ENCODE assay signal across 20 cellular contexts in the genomic region with DNA sequence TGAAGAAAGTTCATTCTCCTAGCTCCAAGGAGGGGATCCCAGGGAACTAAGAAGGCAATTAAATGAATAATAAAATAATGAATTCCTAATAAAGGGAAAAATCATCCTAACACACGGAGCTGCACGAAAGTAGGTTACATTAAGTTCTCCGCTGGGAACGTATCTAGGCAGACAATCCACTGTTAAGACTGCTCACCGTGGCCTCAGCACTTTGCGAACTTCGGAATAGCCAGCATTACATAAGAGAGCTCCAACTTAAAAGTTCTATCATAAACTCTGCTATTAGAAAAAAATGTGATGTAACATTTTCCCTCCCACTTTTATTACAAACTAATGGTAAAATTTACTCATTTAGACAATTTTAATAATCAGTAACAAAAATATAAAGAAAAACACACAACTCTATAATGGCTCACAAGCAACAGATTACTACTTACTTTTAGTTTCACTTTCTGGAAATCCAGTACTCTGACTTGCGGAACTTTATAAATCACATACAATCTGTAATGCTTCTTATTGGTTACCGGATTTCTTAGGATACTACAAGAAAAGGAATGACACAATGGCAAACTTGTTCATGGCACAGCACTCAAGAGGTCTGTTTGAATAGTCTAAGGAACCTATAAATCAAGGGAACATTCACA. TPM values are rescaled to one million over a fixed set of nuclear protein-coding genes. Genes with fewer than 3 reads are reported as not detected.
A peak's percentile ranks its signal among the peaks of the same experiment; 100 is the strongest.
DNase-seq lines count a peak whose midpoint lies in the region; ATAC-seq, FAIRE-seq and TF ChIP-seq lines count a peak whose summit lies in the region.
"Had no signal": no experiment of that assay in that cellular context is flagged by ENCODE, and none has a peak within 500 bp of the region (broad histone marks: within the 10 kb centered on the region; RNA-seq: fewer than 3 reads in every experiment).

No MANE protein-coding gene starts in this region.

- H3K4me3 Mint-ChIP-seq in T-helper 1 cell treated with Interleukin-12 subunit alpha and Interleukin-12 subunit beta and Interleukin-4 antibody, amounts not matched to agents 30 μg/mL and 1 μg/mL, for 36 hours, result no peak overlapping the region
- H3K4me3 Mint-ChIP-seq in activated naive CD4-positive, alpha-beta T cell treated with anti-CD3 and anti-CD28 coated beads for 36 hours, result no peak overlapping the region
- no peak overlapping the region for H3K4me3 Mint-ChIP-seq in activated naive CD8-positive, alpha-beta T cell treated with anti-CD3 and anti-CD28 coated beads, Interleukin-2, amount 50 U/mL, for 24 hours
- H3K4me3 Mint-ChIP-seq: CD8-positive, alpha-beta T cell had no signal

- WGBS in small intestine, 3 donors, result 46 to 71% (median 57%) methylated on average over 9 of the region's 9 CpGs
- WGBS in transverse colon (ENCODE audit: low coverage in 1 of 2), 2 donors, result 84% methylated on average over 7 to 9 of the region's 9 CpGs

- TF ChIP-seq CTCF in transverse colon (IDR thresholded peaks at IDR 0.05), result no peak

- no peaks in the 10 kb centered on the region for H3K27me3 Mint-ChIP-seq in T-helper 1 cell treated with Interleukin-12 subunit alpha and Interleukin-12 subunit beta and Interleukin-4 antibody, amounts not matched to agents 30 μg/mL and 1 μg/mL, for 36 hours (ENCODE audit: low read depth)
- H3K27me3 Mint-ChIP-seq in activated naive CD4-positive, alpha-beta T cell treated with anti-CD3 and anti-CD28 coated beads for 36 hours (ENCODE audit: low read depth), result no peaks in the 10 kb centered on the region
- H3K27me3 Mint-ChIP-seq in activated naive CD8-positive, alpha-beta T cell treated with anti-CD3 and anti-CD28 coated beads, Interleukin-2, amount 50 U/mL, for 24 hours, result no peaks in the 10 kb centered on the region

- H3K27ac ChIP-seq in small intestine (ENCODE audit: low read depth in 1 of 2, low read length in 1 of 2), result peak overlapping the region in 1 of 2 donors; percentile 68
- no peak overlapping the region for H3K27ac ChIP-seq in transverse colon
- H3K27ac ChIP-seq: 22Rv1 had no signal

- CTCF ChIA-PET in activated naive CD4-positive, alpha-beta T cell treated with anti-CD3 and anti-CD28 coated beads for 36 hours (lab: Charles Lee), result no interaction called here

- H3K9me3 ChIP-seq in small intestine (ENCODE audit: control insufficient read depth, low read depth) (no peaks in the 10 kb centered on the region), transverse colon (no peaks in the 10 kb centered on the region)
- H3K9me3 ChIP-seq: BE2C had no signal

- H3K27ac Mint-ChIP-seq in T-helper 1 cell treated with Interleukin-12 subunit alpha and Interleukin-12 subunit beta and Interleukin-4 antibody, amounts not matched to agents 30 μg/mL and 1 μg/mL, for 36 hours, result peak overlapping the region; percentile 67
- peak overlapping the region; percentile 65 for H3K27ac Mint-ChIP-seq in activated naive CD4-positive, alpha-beta T cell treated with anti-CD3 and anti-CD28 coated beads for 36 hours
- peak overlapping the region; percentile 49 for H3K27ac Mint-ChIP-seq in activated naive CD8-positive, alpha-beta T cell treated with anti-CD3 and anti-CD28 coated beads, Interleukin-2, amount 50 U/mL, for 24 hours

- H3K27me3 ChIP-seq in small intestine (ENCODE audit: control insufficient read depth in 2 of 2, insufficient read depth in 2 of 2, low read length in 2 of 2) (no peaks in the 10 kb centered on the region), transverse colon (no peaks in the 10 kb centered on the region)
- H3K27me3 ChIP-seq: BE2C had no signal

- no peak for TF ChIP-seq POLR2A in transverse colon (IDR thresholded peaks at IDR 0.05)

- DNase-seq in T-helper 1 cell (no peak), small intestine (peak; percentile 39), transverse colon (no peak)
- DNase-seq in activated naive CD4-positive, alpha-beta T cell treated with anti-CD3 and anti-CD28 coated beads for 36 hours, result no peak
- DNase-seq in activated naive CD4-positive, alpha-beta T cell (lab: John Stamatoyannopoulos, UW), result no peak
- no peak for DNase-seq in activated naive CD8-positive, alpha-beta T cell treated with anti-CD3 and anti-CD28 coated beads, Interleukin-2, amount 50 U/mL, for 24 hours
- DNase-seq: BE2C; CD8-positive, alpha-beta T cell; H7; IMR-90; Kasumi-1; MM.1S; NCI-H1105; NCI-H1694 treated with DMSO at 0.1 percent for 48 hours; NCI-H2107; NCI-H226; NCI-H524 treated with DMSO at 0.1 percent for 48 hours had no signal

- peaks cover 22% of the 10 kb centered on the region for H3K4me1 Mint-ChIP-seq in T-helper 1 cell treated with Interleukin-12 subunit alpha and Interleukin-12 subunit beta and Interleukin-4 antibody, amounts not matched to agents 30 μg/mL and 1 μg/mL, for 36 hours (ENCODE audit: low read depth)
- peaks cover 36% of the 10 kb centered on the region for H3K4me1 Mint-ChIP-seq in activated naive CD4-positive, alpha-beta T cell treated with anti-CD3 and anti-CD28 coated beads for 36 hours (ENCODE audit: low read depth)
- peaks cover 31% of the 10 kb centered on the region for H3K4me1 Mint-ChIP-seq in activated naive CD8-positive, alpha-beta T cell treated with anti-CD3 and anti-CD28 coated beads, Interleukin-2, amount 50 U/mL, for 24 hours

- H3K36me3 ChIP-seq in small intestine (ENCODE audit: control insufficient read depth in 2 of 2, insufficient read depth in 2 of 2, low read length in 2 of 2) (peaks cover 6 to 24% of the 10 kb centered on the region in 2 donors), transverse colon (peaks cover 0 to 51% (median 24%) of the 10 kb centered on the region in 4 donors)

- TF ChIP-seq EP300 in transverse colon (IDR thresholded peaks at IDR 0.05; ENCODE audit: low read depth), result no peak

- intact Hi-C loops in activated naive CD4-positive, alpha-beta T cell treated with anti-CD3 and anti-CD28 coated beads for 36 hours (cut with micrococcal nuclease), result no loop called here
- intact Hi-C loops in transverse colon (cut with DNase I; ENCODE audit: low total_unique reads), result no loop called here

- H3K36me3 Mint-ChIP-seq in T-helper 1 cell treated with Interleukin-12 subunit alpha and Interleukin-12 subunit beta and Interleukin-4 antibody, amounts not matched to agents 30 μg/mL and 1 μg/mL, for 36 hours (ENCODE audit: low read depth), result peaks cover 71% of the 10 kb centered on the region
- H3K36me3 Mint-ChIP-seq in activated naive CD4-positive, alpha-beta T cell treated with anti-CD3 and anti-CD28 coated beads for 36 hours (ENCODE audit: low read depth), result peaks cover 57% of the 10 kb centered on the region
- H3K36me3 Mint-ChIP-seq in activated naive CD8-positive, alpha-beta T cell treated with anti-CD3 and anti-CD28 coated beads, Interleukin-2, amount 50 U/mL, for 24 hours (ENCODE audit: low read depth), result peaks cover 79% of the 10 kb centered on the region

- in situ Hi-C loops in transverse colon (cut with MboI; ENCODE audit: low pct_ligation_motif_present in 1 of 4, low pct_unique_long_range_greater_than_20kb in 1 of 4, low sequenced_read_pairs in 3 of 4), result no loop called here

- H3K9me3 Mint-ChIP-seq in T-helper 1 cell treated with Interleukin-12 subunit alpha and Interleukin-12 subunit beta and Interleukin-4 antibody, amounts not matched to agents 30 μg/mL and 1 μg/mL, for 36 hours, result no peaks in the 10 kb centered on the region
- H3K9me3 Mint-ChIP-seq in activated naive CD4-positive, alpha-beta T cell treated with anti-CD3 and anti-CD28 coated beads for 36 hours, result no peaks in the 10 kb centered on the region
- no peaks in the 10 kb centered on the region for H3K9me3 Mint-ChIP-seq in activated naive CD8-positive, alpha-beta T cell treated with anti-CD3 and anti-CD28 coated beads, Interleukin-2, amount 50 U/mL, for 24 hours
- H3K9me3 Mint-ChIP-seq: CD8-positive, alpha-beta T cell had no signal

- peak overlapping the region in 1 of 2 donors; percentile 11 for H3K4me3 ChIP-seq in small intestine (ENCODE audit: low read depth in 1 of 2, low read length in 2 of 2)
- H3K4me3 ChIP-seq in transverse colon, result no peak overlapping the region

- no peak for ATAC-seq in activated naive CD8-positive, alpha-beta T cell treated with anti-CD3 and anti-CD28 coated beads, Interleukin-2, amount 50 U/mL, for 24 hours
- no peak for ATAC-seq in HG03280 (IDR thresholded peaks at IDR 0.05; ENCODE audit: unreplicated experiment)
- ATAC-seq: CD8-positive, alpha-beta T cell had no signal

- peak; percentile 80 for FAIRE-seq in small intestine (lab: Jason Lieb, UNC)

- H3K4me1 ChIP-seq in small intestine (ENCODE audit: control insufficient read depth in 2 of 2, insufficient read depth in 1 of 2, low read depth in 1 of 2, low read length in 1 of 2), result peaks cover 0 to 4% of the 10 kb centered on the region in 2 donors
- H3K4me1 ChIP-seq in transverse colon, result peaks cover 0 to 16% (median 4%) of the 10 kb centered on the region in 4 donors
- H3K4me1 ChIP-seq: BE2C had no signal

RNA-seq across cellular contexts. Expression of gene SNRPA1, which starts 8.5 kb away (rescaled TPM):
- total RNA-seq in activated naive CD4-positive, alpha-beta T cell treated with anti-CD3 and anti-CD28 coated beads for 36 hours, result 100 to 1,000 TPM; 205 to 212 TPM
- 10 to 100 TPM; 72.1 to 82.7 (median 74.3) TPM for polyA plus RNA-seq in small intestine
- total RNA-seq in transverse colon, result 10 to 100 TPM in 3 of 4 donors, 1 to 10 TPM in 1; 7.8 to 54.0 (median 25.8) TPM

RNA-seq across cellular contexts. Expression of gene SELENOS, which starts 9.3 kb away (rescaled TPM):
- 10 to 100 TPM; 13.1 to 15.3 TPM for total RNA-seq in activated naive CD4-positive, alpha-beta T cell treated with anti-CD3 and anti-CD28 coated beads for 36 hours
- polyA plus RNA-seq in small intestine, result 100 to 1,000 TPM; 123 to 148 (median 142) TPM
- 100 to 1,000 TPM in 3 of 4 donors, 10 to 100 TPM in 1; 24.9 to 128 (median 120) TPM for total RNA-seq in transverse colon

RNA-seq across cellular contexts. Expression of gene CHSY1, which starts 34.7 kb away (rescaled TPM):
- 10 to 100 TPM; 19.5 to 21.8 TPM for total RNA-seq in activated naive CD4-positive, alpha-beta T cell treated with anti-CD3 and anti-CD28 coated beads for 36 hours
- polyA plus RNA-seq in small intestine, result 1 to 10 TPM; 1.6 to 9.0 (median 3.0) TPM
- 10 to 100 TPM in 2 of 4 donors, 1 to 10 TPM in 2; 4.0 to 33.7 (median 11.8) TPM for total RNA-seq in transverse colon
